Comparison of ENCODE assay signal across 1 cellular context in genomic region chr13:21747456-21747855, GRCh38.
TF ChIP-seq lines count a peak whose summit lies in the region.

No MANE protein-coding gene starts in this region.

TF ChIP-seq in IMR-90, 13 proteins besides CTCF, POLR2A, EP300 and RAD21:
- TF ChIP-seq FOS (IDR thresholded peaks at IDR 0.05; ENCODE audit: low read depth, low read length) (no peak), RFX5 (IDR thresholded peaks at IDR 0.05; ENCODE audit: low read depth, low read length) (no peak)
